ENCODE assay signal across 8 cellular contexts in the genomic region with DNA sequence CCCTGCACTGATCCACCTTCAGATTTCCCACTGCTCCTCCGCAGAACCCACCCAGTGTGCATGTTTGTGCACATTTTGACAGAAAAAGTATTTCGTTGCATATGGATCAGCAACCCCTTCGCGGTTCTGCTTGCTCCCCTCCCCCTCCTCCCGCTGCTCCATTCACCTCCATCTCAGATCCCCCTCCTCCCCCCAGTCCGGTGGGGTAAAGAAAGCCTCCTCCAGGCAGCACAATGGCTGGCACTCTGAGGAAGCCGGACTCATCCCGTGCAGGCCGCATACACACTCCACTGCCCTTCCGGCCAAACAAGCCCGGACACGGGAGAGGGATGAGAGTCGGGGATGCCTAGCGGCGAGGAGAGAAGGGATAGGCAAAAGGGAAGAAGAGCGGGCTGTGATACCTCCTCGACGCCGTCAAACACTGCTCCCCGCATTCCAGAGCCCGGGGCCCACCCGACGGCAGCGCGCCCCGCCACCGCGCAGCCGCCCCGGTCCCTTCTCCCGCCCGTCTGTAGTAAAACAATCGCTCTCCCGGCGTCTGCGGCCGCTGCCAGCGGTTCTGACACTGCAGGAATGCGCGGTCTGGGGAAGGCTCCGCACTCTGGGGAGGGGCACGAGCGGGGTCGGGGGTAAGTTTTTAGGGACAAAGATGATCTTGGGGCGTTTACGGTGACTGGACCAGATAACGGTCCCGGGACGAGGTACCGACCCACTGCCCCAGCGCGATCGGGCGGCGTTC. TPM values are rescaled to one million over a fixed set of nuclear protein-coding genes. Genes with fewer than 3 reads are reported as not detected.
A peak's percentile ranks its signal among the peaks of the same experiment; 100 is the strongest.
DNase-seq lines count a peak whose midpoint lies in the region; ATAC-seq and TF ChIP-seq lines count a peak whose summit lies in the region.

No MANE protein-coding gene starts in this region.

- H3K4me3 ChIP-seq in BE2C (ENCODE audit: low read depth, low read length) (peak overlapping the region; percentile 44; the same call in 1 of the 2 replicates), fibroblast of mammary gland (ENCODE audit: control insufficient read depth, low read depth, low read length) (peak overlapping the region; percentile 58), mucosa of stomach (ENCODE audit: low read length) (no peak overlapping the region), urinary bladder (ENCODE audit: low read depth, low read length) (peak overlapping the region; percentile 59)

- H3K27me3 ChIP-seq in BE2C, result peaks cover 40% of the 10 kb centered on the region
- peaks cover 32% of the 10 kb centered on the region for H3K27me3 ChIP-seq in mucosa of stomach (ENCODE audit: control insufficient read depth, insufficient read depth, low read length)

- H3K4me1 ChIP-seq in BE2C (no peaks in the 10 kb centered on the region), mucosa of stomach (ENCODE audit: control insufficient read depth, insufficient read depth, low read length) (peaks cover 9% of the 10 kb centered on the region), urinary bladder (ENCODE audit: insufficient read depth) (no peaks in the 10 kb centered on the region)

- DNase-seq in BE2C (peak; percentile 11), fibroblast of mammary gland (ENCODE audit: low read depth) (peak; percentile 33), NCI-H187 (lab: John Stamatoyannopoulos, UW) (no peak), SHP77 treated with DMSO at 0.1 percent for 48 hours (lab: John Stamatoyannopoulos, UW) (no peak)
- peak; percentile 49 for DNase-seq in activated T-cell treated with anti-CD3 and anti-CD28 coated beads, Interleukin-2, amount 50 U/mL, for 24 hours

- no peak overlapping the region for H3K27ac ChIP-seq in urinary bladder (ENCODE audit: low read depth)

- ATAC-seq in GM21528 (IDR thresholded peaks at IDR 0.05; ENCODE audit: low FRiP score, unreplicated experiment), result peak; percentile 26

- no peaks in the 10 kb centered on the region for H3K36me3 Mint-ChIP-seq in activated T-cell treated with anti-CD3 and anti-CD28 coated beads, Interleukin-2, amount 50 U/mL, for 24 hours (ENCODE audit: low read depth)

- peaks cover 51% of the 10 kb centered on the region for H3K27me3 Mint-ChIP-seq in activated T-cell treated with anti-CD3 and anti-CD28 coated beads, Interleukin-2, amount 50 U/mL, for 24 hours

- TF ChIP-seq CTCF in BE2C (IDR thresholded peaks at IDR 0.05; ENCODE audit: low read depth, low read length) (no peak), fibroblast of mammary gland (conservative IDR thresholded peaks at IDR 0.05; ENCODE audit: control insufficient read depth, insufficient read depth, low read depth, low read length) (no peak)

- peaks cover 25% of the 10 kb centered on the region for H3K4me1 Mint-ChIP-seq in activated T-cell treated with anti-CD3 and anti-CD28 coated beads, Interleukin-2, amount 50 U/mL, for 24 hours (ENCODE audit: low read depth)

- H3K27ac Mint-ChIP-seq in activated T-cell treated with anti-CD3 and anti-CD28 coated beads, Interleukin-2, amount 50 U/mL, for 24 hours, result no peak overlapping the region

- H3K9me3 ChIP-seq in BE2C (no peaks in the 10 kb centered on the region), mucosa of stomach (ENCODE audit: control insufficient read depth, low read length) (no peaks in the 10 kb centered on the region)

- H3K9me3 Mint-ChIP-seq in activated T-cell treated with anti-CD3 and anti-CD28 coated beads, Interleukin-2, amount 50 U/mL, for 24 hours, result no peaks in the 10 kb centered on the region

- WGBS in urinary bladder, result 2% methylated on average over 55 of the region's 55 CpGs

- peak overlapping the region; percentile 47 for H3K9ac ChIP-seq in mucosa of stomach (ENCODE audit: low read length)

- no peaks in the 10 kb centered on the region for H3K36me3 ChIP-seq in BE2C
- H3K36me3 ChIP-seq in mucosa of stomach (ENCODE audit: control insufficient read depth, insufficient read depth, low read length), result no peaks in the 10 kb centered on the region
- no peaks in the 10 kb centered on the region for H3K36me3 ChIP-seq in urinary bladder (ENCODE audit: insufficient read depth)

- peak overlapping the region; percentile 75 for H3K4me3 Mint-ChIP-seq in activated T-cell treated with anti-CD3 and anti-CD28 coated beads, Interleukin-2, amount 50 U/mL, for 24 hours

RNA-seq across cellular contexts. Expression of gene FEZ1, which starts 0.9 kb away (rescaled TPM):
- 2.5 TPM for polyA plus RNA-seq in BE2C (2012; ENCODE audit: insufficient read depth, insufficient read length, low read depth)
- 28.8 TPM for total RNA-seq in urinary bladder
- polyA plus RNA-seq in urinary bladder, result 46.7 TPM

Comparison
In these comparisons a context has a peak if more than half of its experiments do, and no peak if none do; other contexts are left out.
1. DNase-seq: peak in BE2C (single experiment), activated T-cell treated with anti-CD3 and anti-CD28 coated beads, Interleukin-2, amount 50 U/mL, for 24 hours (single experiment) and fibroblast of mammary gland (single experiment); none in NCI-H187 (0 of 2) and SHP77 treated with DMSO at 0.1 percent for 48 hours (single experiment).